8 cellular contexts compared by ENCODE assay signal in the genomic region with DNA sequence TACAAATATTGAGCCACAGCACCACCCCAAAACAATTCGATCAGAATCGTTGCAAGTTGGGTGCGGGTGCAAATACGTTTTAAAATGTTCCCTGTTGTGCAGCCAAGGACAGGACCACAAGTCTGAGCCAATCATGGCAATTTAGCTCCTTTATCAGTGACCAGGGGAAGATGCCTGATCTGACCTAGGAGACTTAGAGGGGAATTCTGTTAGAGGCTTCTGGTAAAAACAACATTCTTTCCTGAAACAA. TPM values are rescaled to one million over a fixed set of nuclear protein-coding genes. Genes with fewer than 3 reads are reported as not detected.
A peak's percentile ranks its signal among the peaks of the same experiment; 100 is the strongest.
DNase-seq lines count a peak whose midpoint lies in the region; ATAC-seq and TF ChIP-seq lines count a peak whose summit lies in the region.

No MANE protein-coding gene starts in this region.

- intact Hi-C loops in mammary epithelial cell (cut with micrococcal nuclease) = loop anchor here (1.0 to 5.0 kb wide), 5 partner anchors 38 to 291 kb away; no protein-coding TSS in a partner anchor

- no peak for TF ChIP-seq CTCF in mammary epithelial cell (conservative IDR thresholded peaks at IDR 0.05 in 1 of 2, IDR thresholded peaks at IDR 0.05 in 1 of 2; ENCODE audit: extremely low read depth in 1 of 2, insufficient read depth in 1 of 2, low read depth in 1 of 2, low read length in 2 of 2)

- no peaks in the 10 kb centered on the region for H4K20me1 ChIP-seq in mammary epithelial cell (ENCODE audit: insufficient read depth, low read length)

- no peak overlapping the region for H3K27ac ChIP-seq in ACC112 (ENCODE audit: low read depth, low read length)
- H3K27ac ChIP-seq in HUES48 (ENCODE audit: low read depth, low read length) = no peak overlapping the region
- no peak overlapping the region for H3K27ac ChIP-seq in mammary epithelial cell (ENCODE audit: insufficient read depth, low read depth, low read length)
- peak overlapping the region; percentile 29 to 47 for H3K27ac ChIP-seq in mucosa of rectum (ENCODE audit: low read depth in 2 of 2, low read length in 2 of 2)

- H3K4me2 ChIP-seq in mammary epithelial cell (ENCODE audit: insufficient read depth, low read depth, low read length) = peak overlapping the region; percentile 91

- dilution Hi-C loops in mammary epithelial cell (cut with HindIII; ENCODE audit: low sequenced_read_pairs) = no loop called here

- CTCF ChIA-PET in mammary epithelial cell (lab: Charles Lee; ENCODE audit: low non-redundant PET) = interaction anchor here (0.6 to 1.2 kb wide), 8 partner anchors 21 to 246 kb away, joined by 3 to 10 read pairs (median 6); no protein-coding TSS in a partner anchor

- H3K9ac ChIP-seq in HUES48 (ENCODE audit: low read depth, low read length) (peak overlapping the region; percentile 51; the same call in 1 of the 2 replicates), mammary epithelial cell (ENCODE audit: insufficient read depth, low read length) (peak overlapping the region; percentile 25), mucosa of rectum (ENCODE audit: low read depth in 1 of 2, low read length in 2 of 2) (peak overlapping the region; percentile 69 to 85)

- peak; percentile 21 for ATAC-seq in GM19035 (IDR thresholded peaks at IDR 0.05; ENCODE audit: unreplicated experiment)
- ATAC-seq in HG02763 (IDR thresholded peaks at IDR 0.05; ENCODE audit: unreplicated experiment) = no peak

- H3K79me2 ChIP-seq in ACC112 (ENCODE audit: control insufficient read depth, insufficient read depth, low read length, unreplicated experiment) (no peaks in the 10 kb centered on the region), mammary epithelial cell (ENCODE audit: insufficient read depth, low read length) (no peaks in the 10 kb centered on the region)

- H2AFZ ChIP-seq in ACC112 (ENCODE audit: low read length, unreplicated experiment) = peak overlapping the region; percentile 78
- peak overlapping the region; percentile 95 for H2AFZ ChIP-seq in mammary epithelial cell (ENCODE audit: low read depth, low read length)

- H3K4me3 ChIP-seq in ACC112 (ENCODE audit: low read depth, low read length) (peak overlapping the region; percentile 80), HUES48 (ENCODE audit: low read depth, low read length) (peak overlapping the region; percentile 69), mammary epithelial cell (replicated peaks in 1 of 3; ENCODE audit: insufficient read depth in 1 of 3, low read depth in 2 of 3, low read length in 3 of 3) (peak overlapping the region; percentile 47 to 57 (median 54)), mucosa of rectum (ENCODE audit: low read length in 2 of 2) (peak overlapping the region; percentile 77 to 92)

- in situ Hi-C loops in mammary epithelial cell (cut with MboI; ENCODE audit: low sequenced_read_pairs in 2 of 2) = loop anchor here (10.0 kb wide), 2 partner anchors 167 to 243 kb away; no protein-coding TSS in a partner anchor

- no peaks in the 10 kb centered on the region for H3K27me3 ChIP-seq in ACC112 (ENCODE audit: insufficient read depth, low read length)
- H3K27me3 ChIP-seq in HUES48 (ENCODE audit: control insufficient read depth, insufficient read depth, low read length) = no peaks in the 10 kb centered on the region
- no peaks in the 10 kb centered on the region for H3K27me3 ChIP-seq in mammary epithelial cell (ENCODE audit: insufficient read depth, low read length)
- H3K27me3 ChIP-seq in mucosa of rectum (ENCODE audit: control insufficient read depth in 2 of 2, insufficient read depth in 2 of 2, low read length in 2 of 2) = no peaks in the 10 kb centered on the region

- H3K36me3 ChIP-seq in ACC112 (ENCODE audit: insufficient read depth, low read length) = no peaks in the 10 kb centered on the region
- H3K36me3 ChIP-seq in HUES48 (ENCODE audit: control insufficient read depth, insufficient read depth, low read length) = no peaks in the 10 kb centered on the region
- no peaks in the 10 kb centered on the region for H3K36me3 ChIP-seq in mammary epithelial cell (ENCODE audit: insufficient read depth, low read length)
- no peaks in the 10 kb centered on the region for H3K36me3 ChIP-seq in mucosa of rectum (ENCODE audit: control insufficient read depth in 2 of 2, insufficient read depth in 2 of 2, low read length in 2 of 2)

- BruUV-seq in mammary epithelial cell (replicated peaks; lab: Mats Ljungman, UMichigan) = no TSS peak

- no peak for DNase-seq in mammary epithelial cell
- DNase-seq in effector CD8-positive, alpha-beta T cell (lab: John Stamatoyannopoulos, UW) = no peak
- no peak for DNase-seq in inferior parietal cortex (ENCODE audit: extremely low spot score)

- WGBS in mammary epithelial cell (ENCODE audit: low coverage, missing lambda C conversion rate) = 0% methylated on average over 3 of the region's 4 CpGs

- H3K4me1 ChIP-seq in ACC112 (ENCODE audit: control insufficient read depth, insufficient read depth, low read length, unreplicated experiment) = peaks cover 5% of the 10 kb centered on the region
- H3K4me1 ChIP-seq in HUES48 (ENCODE audit: control insufficient read depth, insufficient read depth, low read length) = peaks cover 10% of the 10 kb centered on the region
- peaks cover 9% of the 10 kb centered on the region for H3K4me1 ChIP-seq in mammary epithelial cell (ENCODE audit: insufficient read depth, low read length)
- peaks cover 0 to 5% of the 10 kb centered on the region in 2 donors for H3K4me1 ChIP-seq in mucosa of rectum (ENCODE audit: control insufficient read depth in 2 of 2, insufficient read depth in 2 of 2, low read length in 2 of 2)

- H3K9me3 ChIP-seq in HUES48 (ENCODE audit: control insufficient read depth, insufficient read depth, low read length) (no peaks in the 10 kb centered on the region), mammary epithelial cell (replicated peaks; ENCODE audit: insufficient read depth, low read length) (no peaks in the 10 kb centered on the region), mucosa of rectum (ENCODE audit: control insufficient read depth in 2 of 2, low read length in 2 of 2) (no peaks in the 10 kb centered on the region)

RNA-seq across cellular contexts. Expression of gene PTP4A1, which starts 25.6 kb away (rescaled TPM):
- 100 to 1,000 TPM in 1 of 2 donors, 10 to 100 TPM in 1; 90.2 to 175 TPM for total RNA-seq in mammary epithelial cell
- polyA plus RNA-seq in mammary epithelial cell = 42.2 TPM
- 130 TPM for polyA minus RNA-seq in mammary epithelial cell

RNA-seq across cellular contexts. Expression of gene PHF3, which starts 37.7 kb away (rescaled TPM):
- 10 to 100 TPM; 35.2 to 41.5 TPM for total RNA-seq in mammary epithelial cell
- polyA plus RNA-seq in mammary epithelial cell = 8.3 TPM
- polyA minus RNA-seq in mammary epithelial cell = 19.4 TPM

Comparison
In these comparisons a context has a peak if more than half of its experiments do, and no peak if none do; other contexts are left out.
1. H3K27ac ChIP-seq: peak in mucosa of rectum (2 of 2); none in ACC112 (single experiment), HUES48 (single experiment) and mammary epithelial cell (single experiment).
2. H3K9ac ChIP-seq: peak in every context shown above with its lines; median percentile 77 in mucosa of rectum; 51 in HUES48; 25 in mammary epithelial cell.
3. Peak in every context shown above with its lines, with median percentiles within 50 percentile points of each other: H3K4me3 ChIP-seq.